13 cellular contexts compared by ENCODE assay signal in genomic region chr3:102238362-102238761, GRCh38.
DNase-seq lines count a peak whose midpoint lies in the region; ATAC-seq, FAIRE-seq and TF ChIP-seq lines count a peak whose summit lies in the region.
"Had no signal": no experiment of that assay in that cellular context is flagged by ENCODE, and none has a peak within 500 bp of the region (broad histone marks: within the 10 kb centered on the region; RNA-seq: fewer than 3 reads in every experiment).

No MANE protein-coding gene starts in this region.

- no peaks in the 10 kb centered on the region for H3K36me3 Mint-ChIP-seq in activated T-helper 17 cell treated with anti-CD3 and anti-CD28 coated beads, Interleukin-2, amount 50 U/mL, for 72 hours (ENCODE audit: low read depth)

- H3K9me3 ChIP-seq in keratinocyte (ENCODE audit: control insufficient read depth, low read depth, low read length) (no peaks in the 10 kb centered on the region), SK-N-SH (no peaks in the 10 kb centered on the region)
- H3K9me3 ChIP-seq: Caco-2, lower lobe of right lung had no signal

- H3K27ac Mint-ChIP-seq in activated T-helper 17 cell treated with anti-CD3 and anti-CD28 coated beads, Interleukin-2, amount 50 U/mL, for 72 hours: no peak overlapping the region
- H3K27ac Mint-ChIP-seq: activated naive CD4-positive, alpha-beta T cell treated with anti-CD3 and anti-CD28 coated beads for 36 hours had no signal

- H3F3A ChIP-seq in SK-N-SH (replicated peaks; ENCODE audit: insufficient read depth): no peaks in the 10 kb centered on the region

- peak; percentile 94 for FAIRE-seq in keratinocyte (lab: Jason Lieb, UNC)
- FAIRE-seq: K562 had no signal

- TF ChIP-seq CTCF in keratinocyte (optimal IDR thresholded peaks at IDR 0.05 in 1 of 3, IDR thresholded peaks at IDR 0.05 in 1 of 3, conservative IDR thresholded peaks at IDR 0.05 in 1 of 3; ENCODE audit: extremely low read depth in 1 of 3, insufficient read depth in 2 of 3, low read length in 3 of 3): no peak
- TF ChIP-seq CTCF in SK-N-SH (IDR thresholded peaks at IDR 0.05): no peak
- TF ChIP-seq CTCF in GM20000 (IDR thresholded peaks at IDR 0.05; ENCODE audit: extremely low read depth, missing control alignments): no peak

- POLR2A ChIA-PET in SK-N-SH (lab: Yijun Ruan, JAX): no interaction called here

- no peak overlapping the region for H3K4me2 ChIP-seq in keratinocyte (ENCODE audit: control insufficient read depth, extremely low read depth, insufficient read depth, low read depth, low read length)
- no peak overlapping the region for H3K4me2 ChIP-seq in SK-N-SH

- H3K79me2 ChIP-seq in keratinocyte (ENCODE audit: control insufficient read depth, insufficient read depth, low read length) (no peaks in the 10 kb centered on the region), SK-N-SH (ENCODE audit: insufficient read depth) (no peaks in the 10 kb centered on the region)

- no peak for TF ChIP-seq EP300 in SK-N-SH (IDR thresholded peaks at IDR 0.05; ENCODE audit: borderline replicate concordance in 1 of 2, low read depth in 1 of 2, low read length in 1 of 2)

- H3K9me2 ChIP-seq in SK-N-SH: no peaks in the 10 kb centered on the region

- H3K36me3 ChIP-seq in keratinocyte (ENCODE audit: control insufficient read depth in 2 of 2, extremely low read depth in 1 of 2, insufficient read depth in 2 of 2, low read length in 2 of 2): no peaks in the 10 kb centered on the region
- H3K36me3 ChIP-seq in SK-N-SH (replicated peaks in 1 of 2; ENCODE audit: control insufficient read depth in 1 of 2, insufficient read depth in 2 of 2, low read length in 1 of 2): no peaks in the 10 kb centered on the region
- H3K36me3 ChIP-seq: lower lobe of right lung had no signal

- dilution Hi-C loops in keratinocyte (cut with MboI; ENCODE audit: extremely low pct_ligation_motif_present, low sequenced_read_pairs): loop anchor here (25.0 kb wide), 1 partner anchor 299 kb away; no protein-coding TSS in a partner anchor

- no peaks in the 10 kb centered on the region for H3K9me3 Mint-ChIP-seq in activated T-helper 17 cell treated with anti-CD3 and anti-CD28 coated beads, Interleukin-2, amount 50 U/mL, for 72 hours
- H3K9me3 Mint-ChIP-seq: activated naive CD4-positive, alpha-beta T cell treated with anti-CD3 and anti-CD28 coated beads for 36 hours had no signal

- ATAC-seq in activated T-helper 17 cell treated with anti-CD3 and anti-CD28 coated beads, Interleukin-2, amount 50 U/mL, for 72 hours (replicated peaks): peak; percentile 40
- ATAC-seq: K562, lower lobe of right lung had no signal

- H3K9ac ChIP-seq in keratinocyte (ENCODE audit: control insufficient read depth, extremely low read depth, insufficient read depth, low read length) (no peak overlapping the region), SK-N-SH (no peak overlapping the region)

- no peaks in the 10 kb centered on the region for H3K9me1 ChIP-seq in keratinocyte (ENCODE audit: control insufficient read depth, extremely low read depth, insufficient read depth, low read length)

- no peaks in the 10 kb centered on the region for H4K20me1 ChIP-seq in keratinocyte (ENCODE audit: control insufficient read depth, extremely low read depth, insufficient read depth, low read length)
- H4K20me1 ChIP-seq in SK-N-SH (ENCODE audit: insufficient read depth): no peaks in the 10 kb centered on the region

- no peak overlapping the region for H3K27ac ChIP-seq in keratinocyte (ENCODE audit: control insufficient read depth, insufficient read depth, low read length)
- no peak overlapping the region for H3K27ac ChIP-seq in SK-N-SH (ENCODE audit: low read depth in 2 of 2, low read length in 1 of 2)
- H3K27ac ChIP-seq: lower lobe of right lung had no signal

- H2AFZ ChIP-seq in keratinocyte (ENCODE audit: control insufficient read depth, low read length) (no peak overlapping the region), SK-N-SH (ENCODE audit: low read depth) (no peak overlapping the region)

- DNase-seq in DMS153 treated with DMSO at 0.1 percent for 48 hours (lab: John Stamatoyannopoulos, UW; ENCODE audit: unreplicated experiment) (peak; percentile 53), NCI-H2081 (lab: John Stamatoyannopoulos, UW) (peak; percentile 40 to 83), keratinocyte (ENCODE audit: low read depth, low spot score) (peak; percentile 11), cortex of kidney (lab: John Stamatoyannopoulos, UW) (no peak), SK-N-SH (no peak), GM20000 (ENCODE audit: low spot score) (no peak), nucleus accumbens (lab: John Stamatoyannopoulos, UW) (no peak)
- DNase-seq: activated naive CD4-positive, alpha-beta T cell treated with anti-CD3 and anti-CD28 coated beads for 36 hours; Caco-2; lower lobe of right lung; retina had no signal

- no peak overlapping the region for H3K4me3 Mint-ChIP-seq in activated T-helper 17 cell treated with anti-CD3 and anti-CD28 coated beads, Interleukin-2, amount 50 U/mL, for 72 hours
- H3K4me3 Mint-ChIP-seq: activated naive CD4-positive, alpha-beta T cell treated with anti-CD3 and anti-CD28 coated beads for 36 hours had no signal

- no peaks in the 10 kb centered on the region for H3K27me3 Mint-ChIP-seq in activated T-helper 17 cell treated with anti-CD3 and anti-CD28 coated beads, Interleukin-2, amount 50 U/mL, for 72 hours

- H3K4me3 ChIP-seq in keratinocyte (ENCODE audit: control insufficient read depth in 2 of 3, extremely low read depth in 1 of 3, insufficient read depth in 2 of 3, low read depth in 1 of 3, low read length in 3 of 3) (no peak overlapping the region), SK-N-SH (ENCODE audit: low read depth in 2 of 2, low read length in 1 of 2) (no peak overlapping the region)
- H3K4me3 ChIP-seq: K562, lower lobe of right lung had no signal

- no peak for TF ChIP-seq RAD21 in SK-N-SH (IDR thresholded peaks at IDR 0.05; ENCODE audit: low read length)

- H3K27me3 ChIP-seq in keratinocyte (ENCODE audit: control insufficient read depth, extremely low read depth, insufficient read depth, low read length) (no peaks in the 10 kb centered on the region), SK-N-SH (ENCODE audit: insufficient read depth) (no peaks in the 10 kb centered on the region)

- CTCF ChIA-PET in SK-N-SH (lab: Yijun Ruan, JAX): interaction anchor here (0.9 to 8.1 kb wide), 5 partner anchors 9 to 429 kb away, joined by 3 to 50 read pairs (median 8); no protein-coding TSS in a partner anchor

- peaks cover 6% of the 10 kb centered on the region for H3K4me1 ChIP-seq in keratinocyte (ENCODE audit: control insufficient read depth, extremely low read depth, insufficient read depth, low read length)
- H3K4me1 ChIP-seq in SK-N-SH (ENCODE audit: control insufficient read depth in 1 of 2, insufficient read depth in 2 of 2, low read depth in 1 of 2, low read length in 1 of 2): no peaks in the 10 kb centered on the region
- H3K4me1 ChIP-seq: Caco-2, lower lobe of right lung had no signal

- no peaks in the 10 kb centered on the region for H3K4me1 Mint-ChIP-seq in activated T-helper 17 cell treated with anti-CD3 and anti-CD28 coated beads, Interleukin-2, amount 50 U/mL, for 72 hours

TF ChIP-seq in SK-N-SH, 30 proteins besides CTCF, POLR2A, EP300 and RAD21:
- no peak for TF ChIP-seq IRF3 (IDR thresholded peaks at IDR 0.05; ENCODE audit: low read depth, low read length)
- TF ChIP-seq FOXM1 (IDR thresholded peaks at IDR 0.05; ENCODE audit: low read depth): no peak
TF ChIP-seq in SK-N-SH: peak in this region for 0.

Comparison
In these comparisons a context has a peak if more than half of its experiments do, and no peak if none do; other contexts are left out.
1. DNase-seq: peak in DMS153 treated with DMSO at 0.1 percent for 48 hours (single experiment), NCI-H2081 (2 of 2) and keratinocyte (single experiment); none in cortex of kidney (single experiment), SK-N-SH (single experiment), GM20000 (single experiment) and nucleus accumbens (0 of 56).